ENCODE assay signal across 8 cellular contexts in the genomic region with DNA sequence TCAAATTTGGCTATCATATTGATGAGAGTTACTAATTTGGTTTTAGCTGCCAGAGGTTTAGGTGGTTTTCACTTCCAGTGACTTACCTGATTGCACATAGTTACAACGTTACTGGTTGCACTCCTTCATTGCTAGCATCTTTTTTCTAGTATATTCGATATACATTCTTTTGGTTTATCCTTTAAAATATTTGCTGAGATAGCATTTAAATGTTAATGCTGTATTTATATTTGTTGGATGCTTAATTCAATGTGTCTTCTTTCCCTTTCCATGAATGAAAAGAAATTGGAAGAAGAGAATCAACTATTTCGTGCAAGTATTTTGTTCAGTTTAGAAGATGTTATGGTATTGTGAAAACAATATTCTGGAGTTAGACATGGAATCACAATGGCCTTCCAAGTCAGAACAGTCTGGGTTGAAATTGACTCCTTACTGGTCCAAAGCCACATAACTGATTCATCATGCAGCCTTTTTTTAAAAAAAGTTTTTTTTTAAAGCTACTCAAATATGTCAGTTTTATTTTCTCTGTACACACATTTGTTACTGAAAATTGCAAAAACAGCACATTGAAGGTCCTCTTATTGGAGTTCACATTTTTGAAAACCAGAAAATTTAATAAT. TPM values are rescaled to one million over a fixed set of nuclear protein-coding genes. Genes with fewer than 3 reads are reported as not detected.
DNase-seq lines count a peak whose midpoint lies in the region; ATAC-seq and TF ChIP-seq lines count a peak whose summit lies in the region.

No MANE protein-coding gene starts in this region.

- intact Hi-C loops in CD4-positive, alpha-beta T cell (cut with DNase I, micrococcal nuclease) = loop anchor here in 1 of 2 experiments (5.0 kb wide), 1 partner anchor 147 kb away; the partner anchor contains the start of gene NXNL2
- intact Hi-C loops in natural killer cell (cut with micrococcal nuclease) = no loop called here

- no peak for ATAC-seq in CD4-positive, alpha-beta T cell (ENCODE audit: poor library complexity)
- ATAC-seq in natural killer cell (no peak), HG03521 (IDR thresholded peaks at IDR 0.05; ENCODE audit: unreplicated experiment) (no peak)

- DNase-seq in CD4-positive, alpha-beta T cell = no peak
- DNase-seq in Karpas-422 (no peak), choroid plexus epithelial cell (ENCODE audit: low read depth) (peak; percentile 28), natural killer cell (no peak), pons (ENCODE audit: low spot score) (no peak), DMS114 treated with DMSO at 0.1 percent for 48 hours (lab: John Stamatoyannopoulos, UW; ENCODE audit: unreplicated experiment) (no peak), NCI-H524 treated with DMSO at 0.1 percent for 48 hours (lab: John Stamatoyannopoulos, UW) (no peak)

- no peaks in the 10 kb centered on the region for H3K27me3 Mint-ChIP-seq in CD4-positive, alpha-beta T cell
- no peaks in the 10 kb centered on the region for H3K27me3 Mint-ChIP-seq in natural killer cell (ENCODE audit: low read depth in 2 of 2)

- H2AFZ ChIP-seq in Karpas-422 (ENCODE audit: low read length) = no peak overlapping the region

- peak overlapping the region; percentile 97 for H3K27ac Mint-ChIP-seq in CD4-positive, alpha-beta T cell
- H3K27ac Mint-ChIP-seq in natural killer cell = peak overlapping the region; percentile 25 to 56

- TF ChIP-seq CTCF in CD4-positive, alpha-beta T cell (IDR thresholded peaks at IDR 0.05) = no peak
- no peak for TF ChIP-seq CTCF in choroid plexus epithelial cell (conservative IDR thresholded peaks at IDR 0.05; ENCODE audit: low read depth, low read length)
- TF ChIP-seq CTCF in natural killer cell (IDR thresholded peaks at IDR 0.05) = no peak

- no peaks in the 10 kb centered on the region for H3K9me3 Mint-ChIP-seq in CD4-positive, alpha-beta T cell
- H3K9me3 Mint-ChIP-seq in natural killer cell = no peaks in the 10 kb centered on the region

- no peak overlapping the region for H3K9ac ChIP-seq in Karpas-422 (ENCODE audit: low read length)

- POLR2A ChIA-PET in CD4-positive, alpha-beta T cell (lab: Charles Lee) = no interaction called here

- no peaks in the 10 kb centered on the region for H3K27me3 ChIP-seq in CD4-positive, alpha-beta T cell (ENCODE audit: control insufficient read depth, insufficient read depth, low read length)
- H3K27me3 ChIP-seq in Karpas-422 (ENCODE audit: low read length) = no peaks in the 10 kb centered on the region

- H3K36me3 Mint-ChIP-seq in CD4-positive, alpha-beta T cell (ENCODE audit: low read depth) = peaks cover 24% of the 10 kb centered on the region
- no peaks in the 10 kb centered on the region for H3K36me3 Mint-ChIP-seq in natural killer cell

- CTCF ChIA-PET in CD4-positive, alpha-beta T cell (lab: Charles Lee) = no interaction called here

- H3K4me2 ChIP-seq in Karpas-422 (ENCODE audit: low read depth, low read length, poor library complexity, severe bottlenecking) = peak overlapping the region; percentile 84

- peaks cover 65% of the 10 kb centered on the region for H3K79me2 ChIP-seq in Karpas-422 (ENCODE audit: low read length)

- peaks cover 56% of the 10 kb centered on the region for H3K4me1 Mint-ChIP-seq in CD4-positive, alpha-beta T cell (ENCODE audit: low read depth)
- peaks cover 34 to 49% of the 10 kb centered on the region in 2 donors for H3K4me1 Mint-ChIP-seq in natural killer cell

- no peaks in the 10 kb centered on the region for H3K9me2 ChIP-seq in Karpas-422 (replicated peaks; ENCODE audit: insufficient read depth, low read length)

- peaks cover 3% of the 10 kb centered on the region; the same call in 1 of the 2 replicates for H3K36me3 ChIP-seq in Karpas-422 (ENCODE audit: insufficient read depth, low read length)

- H3K27ac ChIP-seq in CD4-positive, alpha-beta T cell (ENCODE audit: low read depth, low read length) = no peak overlapping the region
- H3K27ac ChIP-seq in Karpas-422 (ENCODE audit: low read length) = peak overlapping the region; percentile 11; the same call in 1 of the 2 replicates

- peak overlapping the region; percentile 96 for H3K4me3 Mint-ChIP-seq in CD4-positive, alpha-beta T cell
- H3K4me3 Mint-ChIP-seq in natural killer cell = peak overlapping the region; percentile 95

- H3K9me3 ChIP-seq in CD4-positive, alpha-beta T cell (ENCODE audit: control insufficient read depth, low read length) = no peaks in the 10 kb centered on the region
- H3K9me3 ChIP-seq in Karpas-422 (ENCODE audit: low read length) = no peaks in the 10 kb centered on the region

- peak overlapping the region; percentile 76; the same call in 1 of the 2 replicates for H3K4me3 ChIP-seq in Karpas-422 (ENCODE audit: low read length)
- no peak overlapping the region for H3K4me3 ChIP-seq in choroid plexus epithelial cell (ENCODE audit: low read depth, low read length)

- H3K4me1 ChIP-seq in Karpas-422 (ENCODE audit: low read length) = peaks cover 24% of the 10 kb centered on the region

- no peaks in the 10 kb centered on the region for H4K20me1 ChIP-seq in Karpas-422 (ENCODE audit: insufficient read depth, low read depth, low read length)

RNA-seq across cellular contexts. Expression of gene SPIN1, which starts 2.2 kb away (rescaled TPM):
- 10 to 100 TPM; 27.7 to 30.3 TPM for total RNA-seq in CD4-positive, alpha-beta T cell
- 43.3 and 43.9 TPM in 2 replicates for total RNA-seq in Karpas-422 (2014; rRNA removed; shearing (Covaris generic); ENCODE audit: low replicate concordance)
- total RNA-seq in natural killer cell = 10 to 100 TPM; 30.3 to 46.1 (median 39.3) TPM
